In genomic region chr16:88503374-88503770, GRCh38 we compare ENCODE assay signal across 19 cellular contexts. TPM values are rescaled to one million over a fixed set of nuclear protein-coding genes. Genes with fewer than 3 reads are reported as not detected.
DNase-seq lines count a peak whose midpoint lies in the region; ATAC-seq and TF ChIP-seq lines count a peak whose summit lies in the region.
"Had no signal": no experiment of that assay in that cellular context is flagged by ENCODE, and none has a peak within 500 bp of the region (broad histone marks: within the 10 kb centered on the region; RNA-seq: fewer than 3 reads in every experiment).

No MANE protein-coding gene starts in this region.

- no peak overlapping the region for H3K4me3 Mint-ChIP-seq in activated naive CD4-positive, alpha-beta T cell treated with anti-CD3 and anti-CD28 coated beads, Interleukin-2, amount 50 U/mL, for 24 hours
- no peak overlapping the region for H3K4me3 Mint-ChIP-seq in activated CD8-positive, alpha-beta T cell treated with anti-CD3 and anti-CD28 coated beads, Interleukin-2, amount 10 ng/mL, durations not matched to agents 7 days and 5 days
- H3K4me3 Mint-ChIP-seq: activated T-cell treated with anti-CD3 and anti-CD28 coated beads, Interleukin-2, amount 50 U/mL, for 72 hours; memory B cell had no signal

- no peak for TF ChIP-seq POLR2A in stomach (IDR thresholded peaks at IDR 0.05)

- H3K9me3 ChIP-seq in stomach, result no peaks in the 10 kb centered on the region
- H3K9me3 ChIP-seq: sigmoid colon, transverse colon had no signal

- H3K27ac ChIP-seq in stomach, result peak overlapping the region; percentile 75 to 96 (median 87)
- H3K27ac ChIP-seq: sigmoid colon, transverse colon had no signal

- POLR2A ChIA-PET in activated CD8-positive, alpha-beta T cell treated with anti-CD3 and anti-CD28 coated beads, Interleukin-2, amount 10 ng/mL, durations not matched to agents 7 days and 5 days (lab: Charles Lee), result no interaction called here

- CTCF ChIA-PET in activated CD8-positive, alpha-beta T cell treated with anti-CD3 and anti-CD28 coated beads, Interleukin-2, amount 10 ng/mL, durations not matched to agents 7 days and 5 days (lab: Charles Lee), result interaction anchor here (1.2 kb wide), 1 partner anchor 67 kb away, joined by 3 read pairs; no protein-coding TSS in a partner anchor

- H3K36me3 Mint-ChIP-seq in activated naive CD4-positive, alpha-beta T cell treated with anti-CD3 and anti-CD28 coated beads, Interleukin-2, amount 50 U/mL, for 24 hours, result no peaks in the 10 kb centered on the region
- H3K36me3 Mint-ChIP-seq in activated CD8-positive, alpha-beta T cell treated with anti-CD3 and anti-CD28 coated beads, Interleukin-2, amount 10 ng/mL, durations not matched to agents 7 days and 5 days (ENCODE audit: low read depth), result peaks cover 4% of the 10 kb centered on the region
- H3K36me3 Mint-ChIP-seq: memory B cell had no signal

- TF ChIP-seq EP300 in stomach (IDR thresholded peaks at IDR 0.05), result no peak

- H3K27me3 ChIP-seq in stomach, result peaks cover 0 to 23% (median 0%) of the 10 kb centered on the region in 3 donors
- H3K27me3 ChIP-seq: transverse colon had no signal

- H3K4me3 ChIP-seq in stomach, result no peak overlapping the region
- H3K4me3 ChIP-seq: GM12878, sigmoid colon, transverse colon had no signal

- ATAC-seq in activated CD8-positive, alpha-beta T cell treated with anti-CD3 and anti-CD28 coated beads, Interleukin-2, amount 10 ng/mL, durations not matched to agents 7 days and 5 days, result peak; percentile 72
- no peak for ATAC-seq in HG03442 (IDR thresholded peaks at IDR 0.05; ENCODE audit: unreplicated experiment)
- ATAC-seq: activated T-cell treated with anti-CD3 and anti-CD28 coated beads, Interleukin-2, amount 50 U/mL, for 72 hours; GM12878 had no signal

- peaks cover 0 to 11% (median 0%) of the 10 kb centered on the region in 4 donors for H3K36me3 ChIP-seq in stomach
- H3K36me3 ChIP-seq: sigmoid colon, transverse colon had no signal

- peaks cover 8% of the 10 kb centered on the region for H3K4me1 Mint-ChIP-seq in activated naive CD4-positive, alpha-beta T cell treated with anti-CD3 and anti-CD28 coated beads, Interleukin-2, amount 50 U/mL, for 24 hours
- H3K4me1 Mint-ChIP-seq in activated CD8-positive, alpha-beta T cell treated with anti-CD3 and anti-CD28 coated beads, Interleukin-2, amount 10 ng/mL, durations not matched to agents 7 days and 5 days (ENCODE audit: low read depth), result peaks cover 10% of the 10 kb centered on the region

- H3K27ac Mint-ChIP-seq in activated naive CD4-positive, alpha-beta T cell treated with anti-CD3 and anti-CD28 coated beads, Interleukin-2, amount 50 U/mL, for 24 hours, result peak overlapping the region; percentile 55
- H3K27ac Mint-ChIP-seq in activated CD8-positive, alpha-beta T cell treated with anti-CD3 and anti-CD28 coated beads, Interleukin-2, amount 10 ng/mL, durations not matched to agents 7 days and 5 days, result peak overlapping the region; percentile 68
- H3K27ac Mint-ChIP-seq: activated T-cell treated with anti-CD3 and anti-CD28 coated beads, Interleukin-2, amount 50 U/mL, for 72 hours; memory B cell had no signal

- no peak for TF ChIP-seq CTCF in stomach (IDR thresholded peaks at IDR 0.05)

- no peaks in the 10 kb centered on the region for H3K27me3 Mint-ChIP-seq in activated naive CD4-positive, alpha-beta T cell treated with anti-CD3 and anti-CD28 coated beads, Interleukin-2, amount 50 U/mL, for 24 hours
- H3K27me3 Mint-ChIP-seq in activated CD8-positive, alpha-beta T cell treated with anti-CD3 and anti-CD28 coated beads, Interleukin-2, amount 10 ng/mL, durations not matched to agents 7 days and 5 days (ENCODE audit: low read depth), result no peaks in the 10 kb centered on the region
- H3K27me3 Mint-ChIP-seq: memory B cell had no signal

- WGBS in stomach, 5 donors, result 34 to 63% (median 56%) methylated on average over 9 to 10 of the region's 10 CpGs

- peaks cover 61 to 94% (median 87%) of the 10 kb centered on the region in 4 donors for H3K4me1 ChIP-seq in stomach
- H3K4me1 ChIP-seq: sigmoid colon had no signal

- H3K9me3 Mint-ChIP-seq in activated naive CD4-positive, alpha-beta T cell treated with anti-CD3 and anti-CD28 coated beads, Interleukin-2, amount 50 U/mL, for 24 hours, result no peaks in the 10 kb centered on the region
- no peaks in the 10 kb centered on the region for H3K9me3 Mint-ChIP-seq in activated CD8-positive, alpha-beta T cell treated with anti-CD3 and anti-CD28 coated beads, Interleukin-2, amount 10 ng/mL, durations not matched to agents 7 days and 5 days (ENCODE audit: insufficient read depth)
- H3K9me3 Mint-ChIP-seq: activated T-cell treated with anti-CD3 and anti-CD28 coated beads, Interleukin-2, amount 50 U/mL, for 72 hours; memory B cell had no signal

- intact Hi-C loops in stomach (cut with DNase I; ENCODE audit: low total_unique reads), result no loop called here

- no peak for DNase-seq in activated naive CD4-positive, alpha-beta T cell treated with Interleukin-2 at 50 U/mL for 16 hours
- DNase-seq in activated CD8-positive, alpha-beta T cell treated with anti-CD3 and anti-CD28 coated beads, Interleukin-2, amount 10 ng/mL, durations not matched to agents 7 days and 5 days, result peak; percentile 60
- DNase-seq in kidney tubule cell (ENCODE audit: low spot score) (peak; percentile 15), stomach (peak; percentile 68), AG08395 (ENCODE audit: low spot score) (no peak)
- no peak for DNase-seq in activated CD4-positive, CD25-positive, alpha-beta regulatory T cell treated with anti-CD3 and anti-CD28 coated beads, Interleukin-2, amount 50 U/mL, for 72 hours
- DNase-seq: activated CD4-positive, alpha-beta T cell treated with anti-CD3 and anti-CD28 coated beads, Interleukin-2, amount 50 U/mL, for 48 hours; activated T-cell treated with anti-CD3 and anti-CD28 coated beads, Interleukin-2, amount 50 U/mL, for 72 hours; amniotic stem cell; KBM-7; NCI-H1092; NCI-H2107; sigmoid colon; stimulated activated CD4-positive, alpha-beta T cell treated with anti-CD3 and anti-CD28 coated beads, Interleukin-4, amount 100 ng/mL, for 1 hour; transverse colon had no signal

RNA-seq across cellular contexts. Expression of gene ZFPM1, which starts 50.3 kb away (rescaled TPM):
- 10 to 100 TPM; 15.8 to 19.3 TPM for total RNA-seq in activated CD8-positive, alpha-beta T cell treated with anti-CD3 and anti-CD28 coated beads, Interleukin-2, amount 10 ng/mL, durations not matched to agents 7 days and 5 days
- total RNA-seq in stomach, result 10 to 100 TPM in 4 of 5 donors, 1 to 10 TPM in 1; 3.9 to 85.7 (median 20.5) TPM
- 10 to 100 TPM in 1 of 3 donors, 1 to 10 TPM in 2; 4.1 to 10.6 (median 4.2) TPM for polyA plus RNA-seq in stomach

Comparison
In these comparisons a context has a peak if more than half of its experiments do, and no peak if none do; other contexts are left out.
1. DNase-seq: peak in activated CD8-positive, alpha-beta T cell treated with anti-CD3 and anti-CD28 coated beads, Interleukin-2, amount 10 ng/mL, durations not matched to agents 7 days and 5 days (single experiment), kidney tubule cell (single experiment) and stomach (single experiment); none in activated naive CD4-positive, alpha-beta T cell treated with Interleukin-2 at 50 U/mL for 16 hours (single experiment), AG08395 (single experiment) and activated CD4-positive, CD25-positive, alpha-beta regulatory T cell treated with anti-CD3 and anti-CD28 coated beads, Interleukin-2, amount 50 U/mL, for 72 hours (single experiment).